In genomic region chr6:137769797-137770362, GRCh38 we compare ENCODE assay signal across 15 cellular contexts.
DNase-seq lines count a peak whose midpoint lies in the region; ATAC-seq and TF ChIP-seq lines count a peak whose summit lies in the region.
"Had no signal": no experiment of that assay in that cellular context is flagged by ENCODE, and none has a peak within 500 bp of the region (broad histone marks: within the 10 kb centered on the region; RNA-seq: fewer than 3 reads in every experiment).

No MANE protein-coding gene starts in this region.

- no peak overlapping the region for H3K4me3 Mint-ChIP-seq in stimulated activated naive B cell treated with anti-CD40 and anti-IgM and Interleukin-4, amounts not matched to agents 10 μg/mL and 1 μg/mL and 100 μg/mL, for 72 hours
- H3K4me3 Mint-ChIP-seq: CD4-positive, CD25-positive, alpha-beta regulatory T cell had no signal

- intact Hi-C loops in lower lobe of right lung (cut with DNase I), result no loop called here

- H3K9me3 ChIP-seq in Loucy (ENCODE audit: insufficient read depth, low read depth, low read length) (no peaks in the 10 kb centered on the region), Peyer's patch (no peaks in the 10 kb centered on the region), lower lobe of right lung (no peaks in the 10 kb centered on the region), BE2C (no peaks in the 10 kb centered on the region)

- no peaks in the 10 kb centered on the region for H3K9me2 ChIP-seq in Loucy (replicated peaks; ENCODE audit: low read depth, low read length)

- H3K4me1 Mint-ChIP-seq in stimulated activated naive B cell treated with anti-CD40 and anti-IgM and Interleukin-4, amounts not matched to agents 10 μg/mL and 1 μg/mL and 100 μg/mL, for 72 hours, result peaks cover 23 to 29% of the 10 kb centered on the region in 2 donors

- no peak overlapping the region for H3K27ac Mint-ChIP-seq in stimulated activated naive B cell treated with anti-CD40 and anti-IgM and Interleukin-4, amounts not matched to agents 10 μg/mL and 1 μg/mL and 100 μg/mL, for 72 hours

- no peaks in the 10 kb centered on the region for H3K9me3 Mint-ChIP-seq in stimulated activated naive B cell treated with anti-CD40 and anti-IgM and Interleukin-4, amounts not matched to agents 10 μg/mL and 1 μg/mL and 100 μg/mL, for 72 hours
- H3K9me3 Mint-ChIP-seq: CD4-positive, CD25-positive, alpha-beta regulatory T cell had no signal

- no peaks in the 10 kb centered on the region for H3K79me2 ChIP-seq in Loucy (ENCODE audit: insufficient read depth, low read length)

- no peaks in the 10 kb centered on the region for H4K20me1 ChIP-seq in Loucy (ENCODE audit: insufficient read depth, low read length, poor library complexity, severe bottlenecking)

- H3K4me3 ChIP-seq in Loucy (ENCODE audit: low read length, poor library complexity, severe bottlenecking) (no peak overlapping the region), Peyer's patch (no peak overlapping the region), lower lobe of right lung (no peak overlapping the region), BE2C (ENCODE audit: low read depth, low read length) (no peak overlapping the region)

- H3K4me2 ChIP-seq in Loucy (ENCODE audit: low read depth, low read length, poor library complexity, severe bottlenecking), result peak overlapping the region; percentile 81

- H3K27me3 ChIP-seq in Loucy (ENCODE audit: insufficient read depth, low read length, poor library complexity, severe bottlenecking), result no peaks in the 10 kb centered on the region
- no peaks in the 10 kb centered on the region for H3K27me3 ChIP-seq in Peyer's patch
- H3K27me3 ChIP-seq in lower lobe of right lung (ENCODE audit: low read depth), result no peaks in the 10 kb centered on the region
- H3K27me3 ChIP-seq in BE2C, result no peaks in the 10 kb centered on the region

- H3K36me3 Mint-ChIP-seq in stimulated activated naive B cell treated with anti-CD40 and anti-IgM and Interleukin-4, amounts not matched to agents 10 μg/mL and 1 μg/mL and 100 μg/mL, for 72 hours, result no peaks in the 10 kb centered on the region
- H3K36me3 Mint-ChIP-seq: CD4-positive, CD25-positive, alpha-beta regulatory T cell had no signal

- peak; percentile 48 for ATAC-seq in GM19023 (IDR thresholded peaks at IDR 0.05; ENCODE audit: unreplicated experiment)
- ATAC-seq in HG02610 (IDR thresholded peaks at IDR 0.05; ENCODE audit: unreplicated experiment), result peak; percentile 47
- peak; percentile 35 to 64 for ATAC-seq in stimulated activated naive B cell treated with anti-CD40 and anti-IgM and Interleukin-4, amounts not matched to agents 10 μg/mL and 1 μg/mL and 100 μg/mL, for 72 hours (replicated peaks)
- ATAC-seq in lower lobe of right lung, result no peak

- no peak for DNase-seq in stimulated activated naive B cell treated with anti-CD40 and anti-IgM and Interleukin-4, amounts not matched to agents 10 μg/mL and 1 μg/mL and 100 μg/mL, for 72 hours
- DNase-seq in Peyer's patch (no peak), lower lobe of right lung (no peak), BE2C (no peak)
- DNase-seq: Calu3; CD4-positive, CD25-positive, alpha-beta regulatory T cell; H7; MM.1S; NCI-H1092 treated with DMSO at 0.1 percent for 48 hours; NCI-H510A treated with DMSO at 0.1 percent for 48 hours; NCI-H82; SW 1271 had no signal

- H3K36me3 ChIP-seq in Loucy (ENCODE audit: insufficient read depth, low read length), result no peaks in the 10 kb centered on the region
- H3K36me3 ChIP-seq in Peyer's patch, result no peaks in the 10 kb centered on the region
- no peaks in the 10 kb centered on the region for H3K36me3 ChIP-seq in lower lobe of right lung
- H3K36me3 ChIP-seq in BE2C, result no peaks in the 10 kb centered on the region

- H3K4me1 ChIP-seq in Loucy (ENCODE audit: insufficient read depth, low read length, poor library complexity, severe bottlenecking), result peaks cover 41% of the 10 kb centered on the region
- peaks cover 0 to 6% (median 0%) of the 10 kb centered on the region in 4 donors for H3K4me1 ChIP-seq in Peyer's patch
- no peaks in the 10 kb centered on the region for H3K4me1 ChIP-seq in lower lobe of right lung
- H3K4me1 ChIP-seq in BE2C, result no peaks in the 10 kb centered on the region

- H3K27me3 Mint-ChIP-seq in stimulated activated naive B cell treated with anti-CD40 and anti-IgM and Interleukin-4, amounts not matched to agents 10 μg/mL and 1 μg/mL and 100 μg/mL, for 72 hours, result no peaks in the 10 kb centered on the region
- H3K27me3 Mint-ChIP-seq: CD4-positive, CD25-positive, alpha-beta regulatory T cell had no signal

- no peak overlapping the region for H3K27ac ChIP-seq in Peyer's patch
- H3K27ac ChIP-seq in lower lobe of right lung, result no peak overlapping the region

- peaks cover 9% of the 10 kb centered on the region for H3F3A ChIP-seq in Loucy (ENCODE audit: low read depth)

- H3K9ac ChIP-seq in Loucy (ENCODE audit: low read depth, low read length, poor library complexity, severe bottlenecking), result no peak overlapping the region

- no peak overlapping the region for H2AFZ ChIP-seq in Loucy (ENCODE audit: low read length)

- no peak for TF ChIP-seq POLR2A in Peyer's patch (IDR thresholded peaks at IDR 0.05)

- TF ChIP-seq CTCF in Loucy (conservative IDR thresholded peaks at IDR 0.05; ENCODE audit: low read length) (no peak), Peyer's patch (IDR thresholded peaks at IDR 0.05) (no peak), lower lobe of right lung (IDR thresholded peaks at IDR 0.05) (no peak), BE2C (IDR thresholded peaks at IDR 0.05; ENCODE audit: low read depth, low read length) (no peak)

Comparison
In these comparisons a context has a peak if more than half of its experiments do, and no peak if none do; other contexts are left out.
1. ATAC-seq: peak in GM19023 (single experiment), HG02610 (single experiment) and stimulated activated naive B cell treated with anti-CD40 and anti-IgM and Interleukin-4, amounts not matched to agents 10 μg/mL and 1 μg/mL and 100 μg/mL, for 72 hours (2 of 2); none in lower lobe of right lung (0 of 2).